ENCODE assay signal across 8 cellular contexts in the genomic region with DNA sequence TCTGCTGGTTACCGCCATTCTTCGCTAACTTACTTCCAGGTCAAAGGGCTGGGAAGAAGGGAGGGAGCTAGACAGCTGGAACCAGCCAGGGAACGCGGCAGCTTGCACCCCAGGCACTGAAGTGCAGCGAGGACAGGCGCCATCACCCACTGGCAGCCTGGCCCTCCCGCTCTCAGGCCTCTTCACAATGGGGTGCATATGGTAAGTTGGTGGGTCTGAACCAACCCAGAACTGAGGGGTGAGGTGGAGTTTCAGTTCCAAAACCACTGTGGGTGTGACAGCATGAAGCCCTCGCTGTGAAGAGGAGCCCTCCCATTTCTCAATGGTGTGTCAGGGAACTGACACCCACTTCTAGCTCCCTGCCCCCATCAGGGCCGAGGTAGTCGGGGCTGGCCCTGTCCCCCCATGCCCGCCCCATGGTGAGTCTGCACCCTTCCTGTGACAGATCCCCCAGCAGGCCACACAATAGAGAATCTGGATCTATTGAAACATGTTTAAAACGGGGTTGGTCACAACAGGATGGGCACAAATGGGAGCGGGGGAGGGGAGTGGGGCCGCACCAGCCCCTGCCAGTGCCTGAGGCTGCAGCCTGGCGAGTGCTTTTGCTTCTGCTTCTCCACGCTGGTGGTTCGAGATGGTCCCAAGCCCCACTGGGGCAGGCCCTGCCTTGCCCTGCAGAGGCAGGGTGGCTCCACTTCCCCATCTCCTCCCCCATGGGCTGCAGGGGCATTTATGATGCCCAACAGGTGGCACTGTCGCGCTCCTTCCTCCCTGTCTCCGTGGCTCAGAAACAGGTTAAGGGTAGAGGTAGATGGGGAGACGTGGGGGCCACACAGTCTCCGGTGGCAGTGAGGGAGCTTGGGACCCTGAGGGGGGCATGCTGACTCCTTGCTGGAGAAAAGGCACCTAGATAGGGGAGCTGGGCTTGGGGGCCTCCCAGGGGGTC. TPM values are rescaled to one million over a fixed set of nuclear protein-coding genes. Genes with fewer than 3 reads are reported as not detected.
DNase-seq lines count a peak whose midpoint lies in the region; ATAC-seq, FAIRE-seq and TF ChIP-seq lines count a peak whose summit lies in the region.

No MANE protein-coding gene starts in this region.

- H3K4me3 ChIP-seq in BJ (ENCODE audit: low read depth, low read length) (no peak overlapping the region), adrenal gland (peak overlapping the region in 1 of 4 donors; percentile 91), kidney (ENCODE audit: low read length in 2 of 2) (no peak overlapping the region)
- H3K4me3 ChIP-seq in Jurkat, Clone E6-1 (ENCODE audit: low read length), result peak overlapping the region; percentile 60; the same call in 1 of the 2 replicates

- H3K27me3 ChIP-seq in BJ (ENCODE audit: control insufficient read depth, insufficient read depth, low read length), result no peaks in the 10 kb centered on the region
- no peaks in the 10 kb centered on the region for H3K27me3 ChIP-seq in adrenal gland

- peaks cover 49% of the 10 kb centered on the region for H3K36me3 Mint-ChIP-seq in T-helper 2 cell treated with Interferon-gamma antibody and Interleukin-4, amounts not matched to agents 5 μg/mL and 100 μg/mL, for 36 hours (ENCODE audit: low read depth)

- H3K27me3 Mint-ChIP-seq in T-helper 2 cell treated with Interferon-gamma antibody and Interleukin-4, amounts not matched to agents 5 μg/mL and 100 μg/mL, for 36 hours (ENCODE audit: low read depth), result no peaks in the 10 kb centered on the region

- peak overlapping the region; percentile 94 for H3K27ac Mint-ChIP-seq in T-helper 2 cell treated with Interferon-gamma antibody and Interleukin-4, amounts not matched to agents 5 μg/mL and 100 μg/mL, for 36 hours

- H3K4me1 ChIP-seq in adrenal gland (replicated peaks in 1 of 2), result peaks cover 10 to 15% of the 10 kb centered on the region in 2 donors
- H3K4me1 ChIP-seq in kidney (ENCODE audit: control insufficient read depth in 1 of 2, insufficient read depth in 1 of 2, low read depth in 1 of 2, low read length in 2 of 2), result peaks cover 0 to 13% of the 10 kb centered on the region in 2 donors

- WGBS in adrenal gland, 4 donors, result 66 to 70% (median 68%) methylated on average over 13 to 22 of the region's 22 CpGs

- CTCF ChIA-PET in BJ (lab: Yijun Ruan, JAX), result interaction anchor here (0.9 to 2.3 kb wide), 4 partner anchors 10 to 129 kb away, joined by 3 to 5 read pairs (median 4); no protein-coding TSS in a partner anchor

- peak; percentile 17 for ATAC-seq in GM19023 (IDR thresholded peaks at IDR 0.05; ENCODE audit: unreplicated experiment)

- H3K36me3 ChIP-seq in BJ (ENCODE audit: control insufficient read depth, insufficient read depth, low read length), result peaks cover 3% of the 10 kb centered on the region
- peaks cover 0 to 22% of the 10 kb centered on the region in 2 donors for H3K36me3 ChIP-seq in adrenal gland (replicated peaks in 1 of 2)
- peaks cover 0 to 2% of the 10 kb centered on the region in 2 donors for H3K36me3 ChIP-seq in kidney (ENCODE audit: control insufficient read depth in 1 of 2, insufficient read depth in 2 of 2, low read length in 2 of 2)

- DNase-seq in BJ (ENCODE audit: low read depth), result no peak
- DNase-seq in Jurkat, Clone E6-1 (ENCODE audit: low read depth, low spot score), result peak; percentile 62
- peak; percentile 74 for DNase-seq in T-helper 2 cell treated with Interferon-gamma antibody and Interleukin-4, amounts not matched to agents 5 μg/mL and 100 μg/mL, for 36 hours (ENCODE audit: low spot score)
- DNase-seq in adrenal gland, result peak in 6 of 7 donors; percentile 33 to 77 (median 56)
- peak; percentile 85 for DNase-seq in kidney
- DNase-seq in stimulated activated CD4-positive, alpha-beta T cell treated with anti-CD3 and anti-CD28 coated beads, TNF-alpha, amount 100 ng/mL, for 24 hours (ENCODE audit: low read depth in 3 of 3), result peak in 2 of 3 experiments; percentile 68 to 69
- no peak for DNase-seq in cortex of kidney (lab: John Stamatoyannopoulos, UW)

- FAIRE-seq in kidney (lab: Jason Lieb, UNC), result no peak

- H3K4me1 Mint-ChIP-seq in T-helper 2 cell treated with Interferon-gamma antibody and Interleukin-4, amounts not matched to agents 5 μg/mL and 100 μg/mL, for 36 hours (ENCODE audit: low read depth), result peaks cover 36% of the 10 kb centered on the region

- POLR2A ChIA-PET in BJ (lab: Charles Lee), result interaction anchor here (0.5 kb wide), 1 partner anchor 70 kb away, joined by 3 read pairs; no protein-coding TSS in a partner anchor

- peak overlapping the region in 2 of 5 donors; percentile 13 to 21 for H3K27ac ChIP-seq in adrenal gland
- H3K27ac ChIP-seq in kidney (ENCODE audit: low read depth in 2 of 2, low read length in 2 of 2), result no peak overlapping the region

- TF ChIP-seq POLR2A in adrenal gland (IDR thresholded peaks at IDR 0.05), result no peak

- H3K9me3 Mint-ChIP-seq in T-helper 2 cell treated with Interferon-gamma antibody and Interleukin-4, amounts not matched to agents 5 μg/mL and 100 μg/mL, for 36 hours, result no peaks in the 10 kb centered on the region

- no peaks in the 10 kb centered on the region for H3K9me3 ChIP-seq in adrenal gland (replicated peaks in 1 of 3)
- no peaks in the 10 kb centered on the region for H3K9me3 ChIP-seq in kidney (ENCODE audit: control insufficient read depth in 1 of 2, low read length in 2 of 2)

- no peak overlapping the region for H3K9ac ChIP-seq in kidney (ENCODE audit: low read length in 2 of 2)

- H3K4me3 Mint-ChIP-seq in T-helper 2 cell treated with Interferon-gamma antibody and Interleukin-4, amounts not matched to agents 5 μg/mL and 100 μg/mL, for 36 hours, result peak overlapping the region; percentile 94

- TF ChIP-seq CTCF in BJ (IDR thresholded peaks at IDR 0.05; ENCODE audit: insufficient read depth, low read depth, low read length) (peak; percentile 59), adrenal gland (IDR thresholded peaks at IDR 0.05) (peak; percentile 22 to 55 (median 42)), kidney (IDR thresholded peaks at IDR 0.05; ENCODE audit: borderline replicate concordance, extremely low read depth, insufficient read depth) (peak; percentile 45)

- intact Hi-C loops in adrenal gland (cut with DNase I), result loop anchor here (5.0 to 10.0 kb wide), 2 partner anchors 73 to 75 kb away; partner anchors contain the start of gene MAP3K3 (in 2 of the 2)
- intact Hi-C loops in kidney (cut with DNase I), result no loop called here

RNA-seq across cellular contexts. Expression of gene LIMD2, which starts 2.3 kb away (rescaled TPM):
- polyA plus RNA-seq in BJ (2011; rRNA removed) (7.9 and 13.8 TPM in 2 replicates), adrenal gland (10 to 100 TPM in 2 of 3 donors, 1 to 10 TPM in 1; 2.5 to 76.3 (median 34.6) TPM), kidney (ENCODE audit: insufficient read depth, low read depth, low replicate concordance) (11.5 TPM)
- polyA minus RNA-seq in BJ (2011; rRNA and poly(A)+ RNA removed), result 2.2 and 2.8 TPM in 2 replicates
- 64.9 TPM for polyA plus RNA-seq in Jurkat, Clone E6-1 (2012; ENCODE audit: insufficient read depth, insufficient read length)
- total RNA-seq in adrenal gland (10 to 100 TPM in 7 of 8 donors, 1 to 10 TPM in 1; 6.3 to 20.1 (median 12.0) TPM), kidney (32.3 TPM)

RNA-seq across cellular contexts. Expression of gene STRADA, which starts 44.0 kb away (rescaled TPM):
- polyA plus RNA-seq in BJ (2011; rRNA removed) (21.0 and 30.9 TPM in 2 replicates), adrenal gland (10 to 100 TPM; 34.5 to 67.6 (median 53.9) TPM), kidney (ENCODE audit: insufficient read depth, low read depth, low replicate concordance) (25.7 TPM)
- 13.0 and 14.6 TPM in 2 replicates for polyA minus RNA-seq in BJ (2011; rRNA and poly(A)+ RNA removed)
- polyA plus RNA-seq in Jurkat, Clone E6-1 (2012; ENCODE audit: insufficient read depth, insufficient read length), result 52.1 TPM
- total RNA-seq in adrenal gland (10 to 100 TPM; 16.7 to 91.1 (median 37.5) TPM), kidney (38.9 TPM)

Comparison
In these comparisons a context has a peak if more than half of its experiments do, and no peak if none do; other contexts are left out.
1. DNase-seq: peak in Jurkat, Clone E6-1 (single experiment), T-helper 2 cell treated with Interferon-gamma antibody and Interleukin-4, amounts not matched to agents 5 μg/mL and 100 μg/mL, for 36 hours (single experiment), adrenal gland (6 of 7), kidney (single experiment) and stimulated activated CD4-positive, alpha-beta T cell treated with anti-CD3 and anti-CD28 coated beads, TNF-alpha, amount 100 ng/mL, for 24 hours (2 of 3); none in BJ (single experiment) and cortex of kidney (single experiment).
2. Peak in every context shown above with its lines, with median percentiles within 50 percentile points of each other: CTCF ChIP-seq.